8 cellular contexts compared by ENCODE assay signal in the genomic region with DNA sequence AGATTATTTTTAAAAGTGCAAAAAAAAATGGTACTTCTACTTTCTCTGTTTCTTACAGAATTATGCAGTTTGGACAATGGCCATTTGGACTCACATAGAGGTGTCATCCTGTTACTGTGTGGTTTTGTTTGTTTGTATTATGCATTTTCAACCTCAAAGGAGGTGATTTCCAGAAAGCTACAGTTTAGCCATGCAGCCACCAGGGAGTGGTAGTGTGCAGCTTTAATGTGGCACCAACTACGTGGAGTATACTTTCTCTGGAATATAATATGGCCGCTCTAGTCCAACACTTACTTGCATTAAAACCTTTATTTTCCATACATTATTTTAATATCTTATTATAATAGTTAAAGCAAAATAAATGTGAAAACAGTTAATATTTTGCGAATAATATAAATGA.
A peak's percentile ranks its signal among the peaks of the same experiment; 100 is the strongest.
DNase-seq lines count a peak whose midpoint lies in the region; ATAC-seq and TF ChIP-seq lines count a peak whose summit lies in the region.

No MANE protein-coding gene starts in this region.

- H3K36me3 Mint-ChIP-seq in endodermal cell (ENCODE audit: low read depth) = no peaks in the 10 kb centered on the region

- H3K27me3 ChIP-seq in endodermal cell (ENCODE audit: control insufficient read depth, insufficient read depth, low read length, poor library complexity, severe bottlenecking) (no peaks in the 10 kb centered on the region), gastrocnemius medialis (no peaks in the 10 kb centered on the region)

- TF ChIP-seq POLR2A in gastrocnemius medialis (IDR thresholded peaks at IDR 0.05) = no peak

- 100% methylated on average over 2 of the region's 3 CpGs; no CpG with 5 or more reads in 1 of the 2 experiments for WGBS in endodermal cell (ENCODE audit: insufficient coverage in 1 of 2, insufficient read length in 1 of 2), 2 experiments

- peaks cover 5% of the 10 kb centered on the region for H3K27me3 Mint-ChIP-seq in endodermal cell (ENCODE audit: insufficient read depth)

- ATAC-seq in GM18867 (IDR thresholded peaks at IDR 0.05; ENCODE audit: unreplicated experiment) (peak; percentile 82), gastrocnemius medialis (no peak)
- ATAC-seq in activated CD4-positive, CD25-positive, alpha-beta regulatory T cell treated with anti-CD3 and anti-CD28 coated beads, Interleukin-2, amount 50 U/mL, for 24 hours = no peak

- H3K4me1 ChIP-seq in endodermal cell (ENCODE audit: control insufficient read depth, insufficient read depth, low read length) = peaks cover 13% of the 10 kb centered on the region
- H3K4me1 ChIP-seq in gastrocnemius medialis = no peaks in the 10 kb centered on the region

- no peaks in the 10 kb centered on the region for H3K9me3 ChIP-seq in endodermal cell (ENCODE audit: control insufficient read depth, low read length)
- no peaks in the 10 kb centered on the region for H3K9me3 ChIP-seq in gastrocnemius medialis

- H3K9ac ChIP-seq in endodermal cell (ENCODE audit: extremely low read depth, low read length, poor library complexity, severe bottlenecking) = no peak overlapping the region

- peaks cover 30% of the 10 kb centered on the region for H3K4me1 Mint-ChIP-seq in endodermal cell

- H3K27ac Mint-ChIP-seq in endodermal cell = no peak overlapping the region

- no peaks in the 10 kb centered on the region for H3K9me3 Mint-ChIP-seq in endodermal cell

- H3K4me3 ChIP-seq in Jurkat, Clone E6-1 (ENCODE audit: low read length) = no peak overlapping the region
- H3K4me3 ChIP-seq in endodermal cell (ENCODE audit: low read length) (no peak overlapping the region), gastrocnemius medialis (no peak overlapping the region)

- H3K27ac ChIP-seq in endodermal cell (ENCODE audit: low read depth, low read length) (no peak overlapping the region), gastrocnemius medialis (no peak overlapping the region)

- peak; percentile 85 for TF ChIP-seq CTCF in endodermal cell (conservative IDR thresholded peaks at IDR 0.05)
- TF ChIP-seq CTCF in gastrocnemius medialis (IDR thresholded peaks at IDR 0.05 in 4 of 5, conservative IDR thresholded peaks at IDR 0.05 in 1 of 5) = peak in 1 of 5 experiments; percentile 22

- in situ Hi-C loops in ACHN (cut with HindIII; ENCODE audit: low pct_ligation_motif_present, low pct_unique_long_range_greater_than_20kb, low sequenced_read_pairs) (no loop called here), gastrocnemius medialis (cut with MboI; ENCODE audit: low sequenced_read_pairs in 4 of 4) (no loop called here)

- DNase-seq in ACHN = peak; percentile 30
- peak; percentile 21 for DNase-seq in Jurkat, Clone E6-1 (ENCODE audit: low read depth, low spot score)
- peak; percentile 55 for DNase-seq in endodermal cell
- DNase-seq in DMS153 (lab: John Stamatoyannopoulos, UW) = no peak
- no peak for DNase-seq in 8988T
- DNase-seq in gastrocnemius medialis = no peak

- no peak overlapping the region for H3K4me3 Mint-ChIP-seq in endodermal cell

- intact Hi-C loops in gastrocnemius medialis (cut with DNase I; ENCODE audit: low total_unique reads) = no loop called here

- H3K36me3 ChIP-seq in endodermal cell (ENCODE audit: control insufficient read depth, insufficient read depth, low read length) (no peaks in the 10 kb centered on the region), gastrocnemius medialis (no peaks in the 10 kb centered on the region)

Comparison
In these comparisons a context has a peak if more than half of its experiments do, and no peak if none do; other contexts are left out.
1. DNase-seq: peak in ACHN (single experiment), Jurkat, Clone E6-1 (single experiment) and endodermal cell (single experiment); none in DMS153 (single experiment), 8988T (single experiment) and gastrocnemius medialis (0 of 2).